Comparison of ENCODE assay signal across 19 cellular contexts in the genomic region with DNA sequence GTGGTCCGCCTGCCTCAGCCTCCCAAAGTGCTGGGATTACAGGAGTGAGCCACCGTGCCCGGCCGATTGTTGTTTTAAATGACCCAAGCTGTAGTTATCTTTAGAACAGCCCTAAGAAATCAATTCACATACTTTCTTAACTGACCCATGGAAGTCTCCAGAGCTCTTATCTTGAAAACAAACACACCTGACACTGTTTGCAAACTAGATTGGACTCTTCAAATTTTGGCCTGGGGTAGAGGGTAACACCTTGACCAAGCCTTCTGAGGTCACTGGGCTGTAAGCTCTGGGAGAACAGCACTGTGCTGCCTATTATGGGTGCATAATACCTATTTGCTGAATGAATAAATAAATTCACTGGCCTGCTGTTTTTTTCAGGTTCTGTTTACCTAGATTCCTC.
DNase-seq lines count a peak whose midpoint lies in the region; ATAC-seq and TF ChIP-seq lines count a peak whose summit lies in the region.
"Had no signal": no experiment of that assay in that cellular context is flagged by ENCODE, and none has a peak within 500 bp of the region (broad histone marks: within the 10 kb centered on the region; RNA-seq: fewer than 3 reads in every experiment).

No MANE protein-coding gene starts in this region.

- H3K27ac Mint-ChIP-seq in endodermal cell (no peak overlapping the region), natural killer cell (no peak overlapping the region)
- H3K27ac Mint-ChIP-seq: B cell; CD4-positive, CD25-positive, alpha-beta regulatory T cell; CD8-positive, alpha-beta T cell had no signal

- intact Hi-C loops in lower lobe of right lung (cut with DNase I) = no loop called here
- intact Hi-C loops in upper lobe of right lung (cut with DNase I) = no loop called here
- intact Hi-C loops in natural killer cell (cut with micrococcal nuclease) = no loop called here

- H3K4me3 ChIP-seq in endodermal cell (ENCODE audit: low read length) (no peak overlapping the region), lower lobe of right lung (no peak overlapping the region), upper lobe of right lung (no peak overlapping the region)
- H3K4me3 ChIP-seq: BLaER1 had no signal

- H3K27ac ChIP-seq in endodermal cell (ENCODE audit: low read depth, low read length) (no peak overlapping the region), lower lobe of right lung (no peak overlapping the region), upper lobe of right lung (no peak overlapping the region)
- H3K27ac ChIP-seq: 22Rv1, BLaER1, C4-2B had no signal

- ATAC-seq in lower lobe of right lung = peak; percentile 54 to 74
- peak; percentile 70 for ATAC-seq in upper lobe of right lung
- no peak for ATAC-seq in natural killer cell
- ATAC-seq: CD8-positive, alpha-beta T cell had no signal

- TF ChIP-seq CTCF in endodermal cell (conservative IDR thresholded peaks at IDR 0.05) (peak; percentile 28), lower lobe of right lung (IDR thresholded peaks at IDR 0.05) (no peak), upper lobe of right lung (IDR thresholded peaks at IDR 0.05) (no peak), natural killer cell (IDR thresholded peaks at IDR 0.05) (no peak)

- 90 to 93% methylated on average over 3 to 4 of the region's 4 CpGs for WGBS in endodermal cell (ENCODE audit: insufficient coverage in 1 of 2, insufficient read length in 1 of 2), 2 experiments

- H3K36me3 Mint-ChIP-seq in endodermal cell (ENCODE audit: low read depth) = peaks cover 8% of the 10 kb centered on the region
- H3K36me3 Mint-ChIP-seq in natural killer cell = no peaks in the 10 kb centered on the region
- H3K36me3 Mint-ChIP-seq: CD4-positive, CD25-positive, alpha-beta regulatory T cell; CD8-positive, alpha-beta T cell had no signal

- peaks cover 2% of the 10 kb centered on the region for H3K4me1 Mint-ChIP-seq in endodermal cell
- H3K4me1 Mint-ChIP-seq in natural killer cell = peaks cover 9 to 13% of the 10 kb centered on the region in 2 donors
- H3K4me1 Mint-ChIP-seq: B cell; CD4-positive, CD25-positive, alpha-beta regulatory T cell had no signal

- DNase-seq in DMS53 (lab: John Stamatoyannopoulos, UW) = peak; percentile 7
- no peak for DNase-seq in DMS53 treated with DMSO at 0.1 percent for 48 hours (lab: John Stamatoyannopoulos, UW; ENCODE audit: unreplicated experiment)
- DNase-seq in endodermal cell = no peak
- DNase-seq in lower lobe of right lung = no peak
- DNase-seq in upper lobe of right lung = no peak
- DNase-seq in ecto neural progenitor cell (ENCODE audit: low spot score) = no peak
- DNase-seq in putamen (ENCODE audit: low spot score) = no peak
- no peak for DNase-seq in natural killer cell
- DNase-seq: CD4-positive, CD25-positive, alpha-beta regulatory T cell; CD8-positive, alpha-beta T cell; DMS 273 treated with DMSO at 0.1 percent for 48 hours; DND-41; GOT3; H7; HCEC 1CT had no signal

- no peaks in the 10 kb centered on the region for H3K36me3 ChIP-seq in endodermal cell (ENCODE audit: control insufficient read depth, insufficient read depth, low read length)
- no peaks in the 10 kb centered on the region for H3K36me3 ChIP-seq in lower lobe of right lung
- no peaks in the 10 kb centered on the region for H3K36me3 ChIP-seq in upper lobe of right lung
- H3K36me3 ChIP-seq: BLaER1 had no signal

- no peak overlapping the region for H3K9ac ChIP-seq in endodermal cell (ENCODE audit: extremely low read depth, low read length, poor library complexity, severe bottlenecking)
- H3K9ac ChIP-seq: BLaER1 had no signal

- H3K9me3 ChIP-seq in endodermal cell (ENCODE audit: control insufficient read depth, low read length) (peaks cover 14% of the 10 kb centered on the region), lower lobe of right lung (no peaks in the 10 kb centered on the region), upper lobe of right lung (no peaks in the 10 kb centered on the region)

- peaks cover 15% of the 10 kb centered on the region for H3K9me3 Mint-ChIP-seq in endodermal cell
- H3K9me3 Mint-ChIP-seq in natural killer cell = no peaks in the 10 kb centered on the region
- H3K9me3 Mint-ChIP-seq: CD8-positive, alpha-beta T cell had no signal

- H3K27me3 ChIP-seq in endodermal cell (ENCODE audit: control insufficient read depth, insufficient read depth, low read length, poor library complexity, severe bottlenecking) = no peaks in the 10 kb centered on the region
- no peaks in the 10 kb centered on the region for H3K27me3 ChIP-seq in lower lobe of right lung (ENCODE audit: low read depth)
- no peaks in the 10 kb centered on the region for H3K27me3 ChIP-seq in upper lobe of right lung
- H3K27me3 ChIP-seq: BLaER1 had no signal

- no peaks in the 10 kb centered on the region for H3K4me1 ChIP-seq in endodermal cell (ENCODE audit: control insufficient read depth, insufficient read depth, low read length)
- H3K4me1 ChIP-seq in lower lobe of right lung = no peaks in the 10 kb centered on the region
- no peaks in the 10 kb centered on the region for H3K4me1 ChIP-seq in upper lobe of right lung
- H3K4me1 ChIP-seq: BLaER1 had no signal

- H3K27me3 Mint-ChIP-seq in endodermal cell (ENCODE audit: insufficient read depth) (no peaks in the 10 kb centered on the region), natural killer cell (ENCODE audit: low read depth in 2 of 2) (no peaks in the 10 kb centered on the region)
- H3K27me3 Mint-ChIP-seq: B cell; CD4-positive, CD25-positive, alpha-beta regulatory T cell had no signal

- H3K4me3 Mint-ChIP-seq in endodermal cell = no peak overlapping the region
- no peak overlapping the region for H3K4me3 Mint-ChIP-seq in natural killer cell
- H3K4me3 Mint-ChIP-seq: B cell; CD4-positive, CD25-positive, alpha-beta regulatory T cell; CD8-positive, alpha-beta T cell had no signal

Comparison
In these comparisons a context has a peak if more than half of its experiments do, and no peak if none do; other contexts are left out.
1. ATAC-seq: peak in lower lobe of right lung (2 of 2) and upper lobe of right lung (single experiment); none in natural killer cell (0 of 3).